In genomic region chr14:22491683-22492483, GRCh38 we compare ENCODE assay signal across 13 cellular contexts.
DNase-seq lines count a peak whose midpoint lies in the region; ATAC-seq and TF ChIP-seq lines count a peak whose summit lies in the region.
"Had no signal": no experiment of that assay in that cellular context is flagged by ENCODE, and none has a peak within 500 bp of the region (broad histone marks: within the 10 kb centered on the region; RNA-seq: fewer than 3 reads in every experiment).

No MANE protein-coding gene starts in this region.

- no peak for TF ChIP-seq CTCF in CD8-positive, alpha-beta T cell (IDR thresholded peaks at IDR 0.05)
- no peak for TF ChIP-seq CTCF in omental fat pad (IDR thresholded peaks at IDR 0.05)

- no peaks in the 10 kb centered on the region for H3K79me2 ChIP-seq in Karpas-422 (ENCODE audit: low read length)

- H3K27me3 Mint-ChIP-seq in CD8-positive, alpha-beta T cell (ENCODE audit: low read depth), result no peaks in the 10 kb centered on the region
- H3K27me3 Mint-ChIP-seq in central memory CD8-positive, alpha-beta T cell, result no peaks in the 10 kb centered on the region

- peak overlapping the region; percentile 84 for H3K4me3 Mint-ChIP-seq in CD8-positive, alpha-beta T cell
- H3K4me3 Mint-ChIP-seq in central memory CD8-positive, alpha-beta T cell, result peak overlapping the region; percentile 80
- H3K4me3 Mint-ChIP-seq: endodermal cell had no signal

- peaks cover 35% of the 10 kb centered on the region for H3K4me1 Mint-ChIP-seq in CD8-positive, alpha-beta T cell (ENCODE audit: low read depth)
- no peaks in the 10 kb centered on the region for H3K4me1 Mint-ChIP-seq in central memory CD8-positive, alpha-beta T cell

- H3K4me3 ChIP-seq in CD8-positive, alpha-beta T cell (ENCODE audit: low read depth, low read length), result peak overlapping the region; percentile 33
- H3K4me3 ChIP-seq in Karpas-422 (ENCODE audit: low read length), result no peak overlapping the region

- peaks cover 51% of the 10 kb centered on the region for H3K36me3 Mint-ChIP-seq in CD8-positive, alpha-beta T cell
- peaks cover 25% of the 10 kb centered on the region for H3K36me3 Mint-ChIP-seq in central memory CD8-positive, alpha-beta T cell (ENCODE audit: insufficient read depth)

- H3K4me1 ChIP-seq in CD8-positive, alpha-beta T cell (ENCODE audit: insufficient read depth, low read length), result no peaks in the 10 kb centered on the region
- peaks cover 9% of the 10 kb centered on the region for H3K4me1 ChIP-seq in Karpas-422 (ENCODE audit: low read length)

- H3K27ac Mint-ChIP-seq in CD8-positive, alpha-beta T cell, result peak overlapping the region; percentile 99
- H3K27ac Mint-ChIP-seq in central memory CD8-positive, alpha-beta T cell (ENCODE audit: low read depth), result peak overlapping the region; percentile 89
- H3K27ac Mint-ChIP-seq: endodermal cell had no signal

- H3K27me3 ChIP-seq in CD8-positive, alpha-beta T cell (ENCODE audit: insufficient read depth, low read length), result no peaks in the 10 kb centered on the region
- no peaks in the 10 kb centered on the region for H3K27me3 ChIP-seq in Karpas-422 (ENCODE audit: low read length)

- peak overlapping the region; percentile 32 for H3K27ac ChIP-seq in CD8-positive, alpha-beta T cell (ENCODE audit: low read depth, low read length)
- H3K27ac ChIP-seq in Karpas-422 (ENCODE audit: low read length), result no peak overlapping the region
- H3K27ac ChIP-seq: KMS-11 had no signal

- no peaks in the 10 kb centered on the region for H3K9me3 Mint-ChIP-seq in CD8-positive, alpha-beta T cell
- H3K9me3 Mint-ChIP-seq in central memory CD8-positive, alpha-beta T cell, result no peaks in the 10 kb centered on the region
- H3K9me3 Mint-ChIP-seq: endodermal cell had no signal

- peak in 2 of 7 experiments; percentile 43 to 44 for DNase-seq in CD8-positive, alpha-beta T cell
- no peak for DNase-seq in central memory CD8-positive, alpha-beta T cell (ENCODE audit: low spot score in 2 of 2)
- DNase-seq in cortex of kidney (lab: John Stamatoyannopoulos, UW) (no peak), omental fat pad (ENCODE audit: low spot score) (no peak), Karpas-422 (no peak)
- DNase-seq: DND-41, endodermal cell, HCEC 1CT, retina had no signal

- CTCF ChIA-PET in CD8-positive, alpha-beta T cell (lab: Charles Lee), result no interaction called here

- H3K9ac ChIP-seq in Karpas-422 (ENCODE audit: low read length), result no peak overlapping the region
- H3K9ac ChIP-seq: KMS-11 had no signal

- no peaks in the 10 kb centered on the region for H3K36me3 ChIP-seq in CD8-positive, alpha-beta T cell (ENCODE audit: insufficient read depth, low read length)
- H3K36me3 ChIP-seq in Karpas-422 (ENCODE audit: insufficient read depth, low read length), result no peaks in the 10 kb centered on the region

- peak; percentile 43 for ATAC-seq in CD8-positive, alpha-beta T cell
- peak; percentile 37 for ATAC-seq in GM18907 (IDR thresholded peaks at IDR 0.05; ENCODE audit: unreplicated experiment)
- ATAC-seq in HG03432 (IDR thresholded peaks at IDR 0.05; ENCODE audit: unreplicated experiment), result peak; percentile 53
- peak; percentile 68 for ATAC-seq in central memory CD8-positive, alpha-beta T cell (replicated peaks; ENCODE audit: extremely low read depth, poor library complexity, severe bottlenecking)
- ATAC-seq in omental fat pad (ENCODE audit: low FRiP score), result no peak
- no peak for ATAC-seq in HG02938 (IDR thresholded peaks at IDR 0.05; ENCODE audit: unreplicated experiment)

- H3K9me3 ChIP-seq in CD8-positive, alpha-beta T cell (ENCODE audit: low read length), result no peaks in the 10 kb centered on the region
- no peaks in the 10 kb centered on the region for H3K9me3 ChIP-seq in Karpas-422 (ENCODE audit: low read length)

- POLR2A ChIA-PET in CD8-positive, alpha-beta T cell (lab: Charles Lee), result interaction anchor here (1.6 to 4.1 kb wide), 4 partner anchors 15 to 64 kb away, joined by 4 to 30 read pairs (median 8); no protein-coding TSS in a partner anchor

- intact Hi-C loops in CD8-positive, alpha-beta T cell (cut with DNase I, micrococcal nuclease), result loop anchor here (5.0 to 10.0 kb wide), 5 partner anchors 170 to 577 kb away; no protein-coding TSS in a partner anchor

- no peak overlapping the region for H3K4me2 ChIP-seq in Karpas-422 (ENCODE audit: low read depth, low read length, poor library complexity, severe bottlenecking)
- H3K4me2 ChIP-seq: KMS-11 had no signal

- H4K20me1 ChIP-seq in Karpas-422 (ENCODE audit: insufficient read depth, low read depth, low read length), result no peaks in the 10 kb centered on the region

- no peak overlapping the region for H2AFZ ChIP-seq in Karpas-422 (ENCODE audit: low read length)

- H3K9me2 ChIP-seq in Karpas-422 (replicated peaks; ENCODE audit: insufficient read depth, low read length), result no peaks in the 10 kb centered on the region

Comparison
In these comparisons a context has a peak if more than half of its experiments do, and no peak if none do; other contexts are left out.
1. ATAC-seq: peak in CD8-positive, alpha-beta T cell (single experiment), GM18907 (single experiment), HG03432 (single experiment) and central memory CD8-positive, alpha-beta T cell (single experiment); none in omental fat pad (single experiment) and HG02938 (single experiment).